ENCODE assay signal across 8 cellular contexts in genomic region chr12:26524862-26525465, GRCh38.
A peak's percentile ranks its signal among the peaks of the same experiment; 100 is the strongest.
DNase-seq lines count a peak whose midpoint lies in the region; ATAC-seq and TF ChIP-seq lines count a peak whose summit lies in the region.

No MANE protein-coding gene starts in this region.

- POLR2A ChIA-PET in A673 (lab: Charles Lee; ENCODE audit: low non-redundant PET): no interaction called here

- H3K36me3 ChIP-seq in A673 (ENCODE audit: insufficient read depth, low read length, poor library complexity, severe bottlenecking): no peaks in the 10 kb centered on the region

- BruUV-seq in A673 (replicated peaks; lab: Mats Ljungman, UMichigan): no TSS peak

- H3K27ac ChIP-seq in A673 (ENCODE audit: low read depth, low read length, poor library complexity, severe bottlenecking) (no peak overlapping the region), VCaP (no peak overlapping the region)

- CTCF ChIA-PET in A673 (lab: Charles Lee): no interaction called here

- no peaks in the 10 kb centered on the region for H3K27me3 ChIP-seq in A673 (replicated peaks; ENCODE audit: insufficient read depth, low read depth, low read length, poor library complexity)

- peak; percentile 61 for TF ChIP-seq CTCF in A673 (conservative IDR thresholded peaks at IDR 0.05; ENCODE audit: low read depth, low read length)
- peak; percentile 64 for TF ChIP-seq CTCF in GM13977 (IDR thresholded peaks at IDR 0.05; ENCODE audit: extremely low read depth, insufficient read depth, missing control alignments)
- TF ChIP-seq CTCF in VCaP (conservative IDR thresholded peaks at IDR 0.05): peak; percentile 67

- in situ Hi-C loops in GM13977 (cut with MboI; ENCODE audit: low pct_unique_long_range_greater_than_20kb, low sequenced_read_pairs, unreplicated experiment): no loop called here

- no peak overlapping the region for H3K4me3 ChIP-seq in A673 (ENCODE audit: low read depth, low read length, poor library complexity, severe bottlenecking)

- DNase-seq in A673 (ENCODE audit: low spot score) (peak; percentile 24), GM13977 (ENCODE audit: low spot score) (no peak), iPS-NIHi7 (ENCODE audit: extremely low spot score) (peak; percentile 19), NCI-H1694 (lab: John Stamatoyannopoulos, UW) (no peak), anterior cingulate cortex (lab: John Stamatoyannopoulos, UW) (no peak), UCSD-AML1 (lab: John Stamatoyannopoulos, UW; ENCODE audit: unreplicated experiment) (no peak)

- intact Hi-C loops in A673 (cut with micrococcal nuclease; ENCODE audit: unreplicated experiment): loop anchor here (5.0 kb wide), 1 partner anchor 403 kb away; no protein-coding TSS in a partner anchor

- peaks cover 28% of the 10 kb centered on the region for H3K4me1 ChIP-seq in A673 (ENCODE audit: insufficient read depth, low read length, poor library complexity, severe bottlenecking)

- no peak for ATAC-seq in HG03565 (IDR thresholded peaks at IDR 0.05; ENCODE audit: unreplicated experiment)

- H3K9me3 ChIP-seq in A673 (ENCODE audit: low read depth, low read length, poor library complexity, severe bottlenecking): peaks cover 8% of the 10 kb centered on the region

Comparison
In these comparisons a context has a peak if more than half of its experiments do, and no peak if none do; other contexts are left out.
1. DNase-seq: peak in A673 (single experiment) and iPS-NIHi7 (single experiment); none in GM13977 (single experiment), NCI-H1694 (single experiment), anterior cingulate cortex (0 of 58) and UCSD-AML1 (single experiment).
2. Peak in every context shown above with its lines, with median percentiles within 50 percentile points of each other: CTCF ChIP-seq.